ENCODE assay signal across 12 cellular contexts in genomic region chr11:86274503-86274902, GRCh38. TPM values are rescaled to one million over a fixed set of nuclear protein-coding genes. Genes with fewer than 3 reads are reported as not detected.
DNase-seq lines count a peak whose midpoint lies in the region; ATAC-seq and TF ChIP-seq lines count a peak whose summit lies in the region.
"Had no signal": no experiment of that assay in that cellular context is flagged by ENCODE, and none has a peak within 500 bp of the region (broad histone marks: within the 10 kb centered on the region; RNA-seq: fewer than 3 reads in every experiment).

No MANE protein-coding gene starts in this region.

- H3K27me3 ChIP-seq in thyroid gland: no peaks in the 10 kb centered on the region

- H3K9me3 ChIP-seq in thyroid gland: no peaks in the 10 kb centered on the region

- H3K4me3 ChIP-seq in epithelial cell of proximal tubule (ENCODE audit: low read depth, low read length) (no peak overlapping the region), thyroid gland (replicated peaks in 1 of 3) (no peak overlapping the region)

- H3K4me1 Mint-ChIP-seq in activated T-cell treated with anti-CD3 and anti-CD28 coated beads, Interleukin-2, amount 50 U/mL, for 24 hours (ENCODE audit: low read depth): peaks cover 71% of the 10 kb centered on the region
- peaks cover 66% of the 10 kb centered on the region for H3K4me1 Mint-ChIP-seq in activated T-cell treated with anti-CD3 and anti-CD28 coated beads, Interleukin-2, amount 50 U/mL, for 72 hours (ENCODE audit: low read depth)

- no peak for ATAC-seq in HG03139 (IDR thresholded peaks at IDR 0.05; ENCODE audit: unreplicated experiment)
- ATAC-seq in activated T-cell treated with anti-CD3 and anti-CD28 coated beads, Interleukin-2, amount 50 U/mL, for 72 hours (replicated peaks in 1 of 2): no peak
- ATAC-seq in HG03159 (IDR thresholded peaks at IDR 0.05; ENCODE audit: unreplicated experiment): no peak
- ATAC-seq: activated T-cell treated with anti-CD3 and anti-CD28 coated beads, Interleukin-2, amount 50 U/mL, for 4 hours had no signal

- peaks cover 0 to 8% of the 10 kb centered on the region in 2 donors for H3K36me3 ChIP-seq in thyroid gland

- no peaks in the 10 kb centered on the region for H3K27me3 Mint-ChIP-seq in activated T-cell treated with anti-CD3 and anti-CD28 coated beads, Interleukin-2, amount 50 U/mL, for 24 hours
- no peaks in the 10 kb centered on the region for H3K27me3 Mint-ChIP-seq in activated T-cell treated with anti-CD3 and anti-CD28 coated beads, Interleukin-2, amount 50 U/mL, for 72 hours (ENCODE audit: low read depth)

- peaks cover 96% of the 10 kb centered on the region for H3K36me3 Mint-ChIP-seq in activated T-cell treated with anti-CD3 and anti-CD28 coated beads, Interleukin-2, amount 50 U/mL, for 24 hours (ENCODE audit: low read depth)
- peaks cover 35 to 67% of the 10 kb centered on the region in 2 donors for H3K36me3 Mint-ChIP-seq in activated T-cell treated with anti-CD3 and anti-CD28 coated beads, Interleukin-2, amount 50 U/mL, for 72 hours (ENCODE audit: insufficient read depth in 2 of 2)

- H3K27ac Mint-ChIP-seq in activated T-cell treated with anti-CD3 and anti-CD28 coated beads, Interleukin-2, amount 50 U/mL, for 24 hours: peak overlapping the region; percentile 79
- no peak overlapping the region for H3K27ac Mint-ChIP-seq in activated T-cell treated with anti-CD3 and anti-CD28 coated beads, Interleukin-2, amount 50 U/mL, for 72 hours

- DNase-seq in activated T-cell treated with anti-CD3 and anti-CD28 coated beads, Interleukin-2, amount 50 U/mL, for 24 hours: no peak
- DNase-seq in activated T-cell treated with anti-CD3 and anti-CD28 coated beads for 4 hours (no peak), OCI-M1 (lab: John Stamatoyannopoulos, UW) (peak; percentile 58), epithelial cell of proximal tubule (ENCODE audit: low read depth) (no peak), thyroid gland (no peak)
- no peak for DNase-seq in activated T-cell treated with anti-CD3 and anti-CD28 coated beads, Interleukin-2, amount 50 U/mL, for 72 hours
- DNase-seq: activated T-cell treated with anti-CD3 and anti-CD28 coated beads, Interleukin-2, amount 50 U/mL, for 4 hours; kidney glomerular epithelial cell; NCI-H1048; T1000 had no signal

- peaks cover 14 to 24% of the 10 kb centered on the region in 2 donors for H3K4me1 ChIP-seq in thyroid gland

- intact Hi-C loops in thyroid gland (cut with DNase I): no loop called here

- TF ChIP-seq CTCF in epithelial cell of proximal tubule (conservative IDR thresholded peaks at IDR 0.05; ENCODE audit: low read depth, low read length) (peak; percentile 46), thyroid gland (IDR thresholded peaks at IDR 0.05) (no peak)

- TF ChIP-seq POLR2A in thyroid gland (IDR thresholded peaks at IDR 0.05): no peak

- H3K9me3 Mint-ChIP-seq in activated T-cell treated with anti-CD3 and anti-CD28 coated beads, Interleukin-2, amount 50 U/mL, for 24 hours: no peaks in the 10 kb centered on the region
- H3K9me3 Mint-ChIP-seq in activated T-cell treated with anti-CD3 and anti-CD28 coated beads, Interleukin-2, amount 50 U/mL, for 72 hours: no peaks in the 10 kb centered on the region

- peak overlapping the region in 2 of 3 donors; percentile 32 to 43 for H3K27ac ChIP-seq in thyroid gland

- 90 to 93% methylated on average over 6 of the region's 6 CpGs for WGBS in thyroid gland, 2 donors

- H3K4me3 Mint-ChIP-seq in activated T-cell treated with anti-CD3 and anti-CD28 coated beads, Interleukin-2, amount 50 U/mL, for 24 hours: no peak overlapping the region
- no peak overlapping the region for H3K4me3 Mint-ChIP-seq in activated T-cell treated with anti-CD3 and anti-CD28 coated beads, Interleukin-2, amount 50 U/mL, for 72 hours
- H3K4me3 Mint-ChIP-seq: activated T-cell treated with anti-CD3 and anti-CD28 coated beads, Interleukin-2, amount 50 U/mL, for 4 hours had no signal

RNA-seq across cellular contexts. Expression of gene HIKESHI, which starts 27.5 kb away (rescaled TPM):
- total RNA-seq in epithelial cell of proximal tubule (41.4 and 45.5 TPM in 2 replicates), thyroid gland (10 to 100 TPM; 32.9 to 53.6 (median 36.9) TPM)
- total RNA-seq in activated T-cell treated with anti-CD3 and anti-CD28 coated beads, Interleukin-2, amount 50 U/mL, for 72 hours: 10 to 100 TPM; 63.8 to 64.0 TPM

RNA-seq across cellular contexts. Expression of gene EED, which starts 29.9 kb away (rescaled TPM):
- 12.1 and 22.4 TPM in 2 replicates for total RNA-seq in epithelial cell of proximal tubule
- 10 to 100 TPM; 25.5 to 46.0 (median 33.0) TPM for total RNA-seq in thyroid gland
- total RNA-seq in activated T-cell treated with anti-CD3 and anti-CD28 coated beads, Interleukin-2, amount 50 U/mL, for 72 hours: 10 to 100 TPM; 57.2 to 73.2 TPM
